27 cellular contexts compared by ENCODE assay signal in the genomic region with DNA sequence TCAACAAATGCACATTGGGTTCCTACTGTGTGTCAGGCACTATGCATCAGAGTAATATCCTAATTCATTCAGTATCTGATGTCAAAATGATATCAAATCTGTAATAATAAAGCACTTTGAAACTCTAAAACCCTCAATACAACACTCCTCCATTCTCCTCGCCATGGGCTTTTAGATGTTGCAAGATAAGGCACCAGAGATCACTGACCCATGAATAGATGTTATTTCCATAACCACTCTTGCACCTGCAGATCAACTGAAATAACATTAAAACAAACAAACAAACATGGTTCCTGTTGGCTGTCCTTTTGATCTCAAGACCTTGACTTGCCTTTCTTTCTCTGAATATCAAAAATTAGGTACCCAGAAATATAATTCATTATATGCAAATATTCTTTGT.
"Had no signal": no experiment of that assay in that cellular context is flagged by ENCODE, and none has a peak within 500 bp of the region (broad histone marks: within the 10 kb centered on the region; RNA-seq: fewer than 3 reads in every experiment).

No MANE protein-coding gene starts in this region.

- H3K27me3 Mint-ChIP-seq: activated CD4-positive, alpha-beta T cell treated with anti-CD3 and anti-CD28 coated beads for 36 hours; activated T-cell treated with anti-CD3 and anti-CD28 coated beads, Interleukin-2, amount 50 U/mL, for 24 hours; activated T-helper 17 cell treated with anti-CD3 and anti-CD28 coated beads, Interleukin-2, amount 50 U/mL, for 72 hours; brain; dendritic cell treated with granulocyte-macrophage colony-stimulating factor and Interleukin-4, amounts not matched to agents 40 ng/mL and 50 ng/mL, for 4 days; stimulated activated naive CD8-positive, alpha-beta T cell treated with anti-CD3 and anti-CD28 coated beads, Interleukin-15, Interleukin-2, amounts not matched to agents 100 ng/mL and 50 ng/mL, for 24 hours had no signal

- H3K4me3 ChIP-seq: left ventricle myocardium inferior, ovary, psoas muscle, right atrium auricular region, thyroid gland, upper lobe of right lung had no signal

- H3K4me1 ChIP-seq: left ventricle myocardium inferior, psoas muscle, right atrium auricular region, thyroid gland, upper lobe of right lung had no signal

- DNase-seq: activated CD4-positive, alpha-beta T cell treated with anti-CD3 and anti-CD28 coated beads for 36 hours; activated CD4-positive, alpha-beta T cell treated with anti-CD3 and anti-CD28 coated beads, Interleukin-2, amount 50 U/mL, for 4 hours; activated CD8-positive, alpha-beta memory T cell treated with anti-CD3 and anti-CD28 coated beads for 24 hours; activated CD8-positive, alpha-beta memory T cell treated with anti-CD3 and anti-CD28 coated beads, Interleukin-2, amount 50 U/mL, for 4 hours; activated T-cell treated with anti-CD3 and anti-CD28 coated beads, Interleukin-2, amount 50 U/mL, for 24 hours; aorta; effector CD4-positive, alpha-beta T cell; erythroblast; foreskin keratinocyte; immature natural killer cell; left ventricle myocardium inferior; ovary; psoas muscle; stimulated activated CD4-positive, alpha-beta T cell treated with anti-CD3 and anti-CD28 coated beads, Interleukin-12 subunit alpha, Interleukin-12 subunit beta, amount 100 ng/mL, for 4 hours; substantia nigra; T1000; thyroid gland; upper lobe of right lung had no signal

- H3K36me3 Mint-ChIP-seq: activated naive CD4-positive, alpha-beta T cell treated with anti-CD3 and anti-CD28 coated beads, Interleukin-2, amount 50 U/mL, for 72 hours; WTC11 had no signal

- H3K9me3 Mint-ChIP-seq: activated naive CD4-positive, alpha-beta T cell treated with anti-CD3 and anti-CD28 coated beads, Interleukin-2, amount 50 U/mL, for 72 hours; activated T-cell treated with anti-CD3 and anti-CD28 coated beads, Interleukin-2, amount 50 U/mL, for 24 hours; activated T-helper 17 cell treated with anti-CD3 and anti-CD28 coated beads, Interleukin-2, amount 50 U/mL, for 72 hours; brain; dendritic cell treated with granulocyte-macrophage colony-stimulating factor and Interleukin-4, amounts not matched to agents 40 ng/mL and 50 ng/mL, for 4 days; immature natural killer cell; nephron; stimulated activated naive CD8-positive, alpha-beta T cell treated with anti-CD3 and anti-CD28 coated beads, Interleukin-15, Interleukin-2, amounts not matched to agents 100 ng/mL and 50 ng/mL, for 24 hours; WTC11 had no signal

- H3K27ac ChIP-seq: foreskin keratinocyte, left ventricle myocardium inferior, neutrophil, ovary, psoas muscle, right atrium auricular region, thyroid gland, upper lobe of right lung had no signal

- H3K36me3 ChIP-seq: left ventricle myocardium inferior, neutrophil, ovary, right atrium auricular region, thyroid gland, upper lobe of right lung had no signal

- H3K9me3 ChIP-seq: left ventricle myocardium inferior, neutrophil, ovary, psoas muscle, right atrium auricular region, thyroid gland, upper lobe of right lung had no signal

- H3K4me1 Mint-ChIP-seq: activated CD4-positive, alpha-beta T cell treated with anti-CD3 and anti-CD28 coated beads for 36 hours; activated T-helper 17 cell treated with anti-CD3 and anti-CD28 coated beads, Interleukin-2, amount 50 U/mL, for 72 hours; nephron had no signal

- H3K4me3 Mint-ChIP-seq: activated CD4-positive, alpha-beta T cell treated with anti-CD3 and anti-CD28 coated beads for 36 hours; activated T-cell treated with anti-CD3 and anti-CD28 coated beads, Interleukin-2, amount 50 U/mL, for 24 hours; activated T-helper 17 cell treated with anti-CD3 and anti-CD28 coated beads, Interleukin-2, amount 50 U/mL, for 72 hours; dendritic cell treated with granulocyte-macrophage colony-stimulating factor and Interleukin-4, amounts not matched to agents 40 ng/mL and 50 ng/mL, for 4 days; immature natural killer cell; nephron; stimulated activated naive CD8-positive, alpha-beta T cell treated with anti-CD3 and anti-CD28 coated beads, Interleukin-15, Interleukin-2, amounts not matched to agents 100 ng/mL and 50 ng/mL, for 24 hours; WTC11 had no signal

- H3K27ac Mint-ChIP-seq: activated CD4-positive, alpha-beta T cell treated with anti-CD3 and anti-CD28 coated beads for 36 hours; activated naive CD4-positive, alpha-beta T cell treated with anti-CD3 and anti-CD28 coated beads, Interleukin-2, amount 50 U/mL, for 72 hours; activated T-cell treated with anti-CD3 and anti-CD28 coated beads, Interleukin-2, amount 50 U/mL, for 24 hours; activated T-helper 17 cell treated with anti-CD3 and anti-CD28 coated beads, Interleukin-2, amount 50 U/mL, for 72 hours; dendritic cell treated with granulocyte-macrophage colony-stimulating factor and Interleukin-4, amounts not matched to agents 40 ng/mL and 50 ng/mL, for 4 days; immature natural killer cell; nephron; stimulated activated naive CD8-positive, alpha-beta T cell treated with anti-CD3 and anti-CD28 coated beads, Interleukin-15, Interleukin-2, amounts not matched to agents 100 ng/mL and 50 ng/mL, for 24 hours; WTC11 had no signal

- H3K27me3 ChIP-seq: foreskin keratinocyte, neutrophil, ovary, right atrium auricular region, thyroid gland, upper lobe of right lung had no signal
